In the genomic region with DNA sequence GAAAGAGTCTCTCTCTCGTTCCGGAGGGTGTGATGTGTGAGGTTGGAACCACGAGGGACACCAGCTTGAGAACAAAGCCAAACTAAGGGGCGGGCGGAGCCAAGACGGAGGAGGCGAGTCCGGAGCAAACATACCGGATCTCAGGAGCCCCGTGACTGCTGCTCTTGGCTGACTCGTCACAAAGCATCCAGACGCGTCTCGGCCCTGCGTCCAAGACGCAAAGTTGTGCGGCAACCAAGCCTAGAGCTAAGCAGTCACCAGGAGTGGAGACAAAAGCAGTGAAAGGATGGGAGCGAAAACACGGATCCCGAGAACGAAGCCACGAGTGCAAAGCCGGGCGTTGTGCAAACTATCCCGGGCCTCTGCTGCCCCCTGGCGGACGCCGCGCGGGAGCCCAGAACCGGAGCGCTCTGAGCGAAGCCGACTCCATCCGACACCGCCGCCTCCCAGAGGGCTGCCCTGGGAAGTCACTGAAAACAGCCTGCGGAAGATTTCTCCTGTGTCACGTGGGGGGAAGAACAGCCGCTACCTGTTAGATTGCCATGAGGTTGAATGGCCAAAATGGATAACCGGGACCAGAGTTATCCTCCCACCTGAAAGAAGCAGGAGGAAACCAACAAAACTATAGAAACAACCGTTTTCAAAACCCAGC, we compare ENCODE assay signal across 1 cellular context.
TF ChIP-seq lines count a peak whose summit lies in the region.

No MANE protein-coding gene starts in this region.

TF ChIP-seq in SK-N-SH, 30 proteins besides CTCF, POLR2A, EP300 and RAD21 (continued from another document):
- TF ChIP-seq, protein P1, sequence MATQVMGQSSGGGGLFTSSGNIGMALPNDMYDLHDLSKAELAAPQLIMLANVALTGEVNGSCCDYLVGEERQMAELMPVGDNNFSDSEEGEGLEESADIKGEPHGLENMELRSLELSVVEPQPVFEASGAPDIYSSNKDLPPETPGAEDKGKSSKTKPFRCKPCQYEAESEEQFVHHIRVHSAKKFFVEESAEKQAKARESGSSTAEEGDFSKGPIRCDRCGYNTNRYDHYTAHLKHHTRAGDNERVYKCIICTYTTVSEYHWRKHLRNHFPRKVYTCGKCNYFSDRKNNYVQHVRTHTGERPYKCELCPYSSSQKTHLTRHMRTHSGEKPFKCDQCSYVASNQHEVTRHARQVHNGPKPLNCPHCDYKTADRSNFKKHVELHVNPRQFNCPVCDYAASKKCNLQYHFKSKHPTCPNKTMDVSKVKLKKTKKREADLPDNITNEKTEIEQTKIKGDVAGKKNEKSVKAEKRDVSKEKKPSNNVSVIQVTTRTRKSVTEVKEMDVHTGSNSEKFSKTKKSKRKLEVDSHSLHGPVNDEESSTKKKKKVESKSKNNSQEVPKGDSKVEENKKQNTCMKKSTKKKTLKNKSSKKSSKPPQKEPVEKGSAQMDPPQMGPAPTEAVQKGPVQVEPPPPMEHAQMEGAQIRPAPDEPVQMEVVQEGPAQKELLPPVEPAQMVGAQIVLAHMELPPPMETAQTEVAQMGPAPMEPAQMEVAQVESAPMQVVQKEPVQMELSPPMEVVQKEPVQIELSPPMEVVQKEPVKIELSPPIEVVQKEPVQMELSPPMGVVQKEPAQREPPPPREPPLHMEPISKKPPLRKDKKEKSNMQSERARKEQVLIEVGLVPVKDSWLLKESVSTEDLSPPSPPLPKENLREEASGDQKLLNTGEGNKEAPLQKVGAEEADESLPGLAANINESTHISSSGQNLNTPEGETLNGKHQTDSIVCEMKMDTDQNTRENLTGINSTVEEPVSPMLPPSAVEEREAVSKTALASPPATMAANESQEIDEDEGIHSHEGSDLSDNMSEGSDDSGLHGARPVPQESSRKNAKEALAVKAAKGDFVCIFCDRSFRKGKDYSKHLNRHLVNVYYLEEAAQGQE (IDR thresholded peaks at IDR 0.05; ENCODE audit: low read depth, low read length): 0 out of 2 replicates have a peak, but pooled peaks have one; percentile 6
- TF ChIP-seq SMC3 (IDR thresholded peaks at IDR 0.05; ENCODE audit: low read depth, low read length) (peak; percentile 73), TAF1 (IDR thresholded peaks at IDR 0.05; ENCODE audit: borderline replicate concordance, low read depth, low read length) (no peak), EZH2phosphoT487 (IDR thresholded peaks at IDR 0.05; ENCODE audit: borderline replicate concordance, low read depth) (no peak), USF1 (IDR thresholded peaks at IDR 0.05; ENCODE audit: borderline replicate concordance, low read depth) (peak; percentile 85), SIN3A (IDR thresholded peaks at IDR 0.05; ENCODE audit: borderline replicate concordance, low read depth, low read length) (peak; percentile 33; the same call in 1 of the 2 replicates), NRF1 (IDR thresholded peaks at IDR 0.05; ENCODE audit: low read depth, low read length) (no peak), ELF1 (IDR thresholded peaks at IDR 0.05) (no peak)
- TF ChIP-seq, protein P2, sequence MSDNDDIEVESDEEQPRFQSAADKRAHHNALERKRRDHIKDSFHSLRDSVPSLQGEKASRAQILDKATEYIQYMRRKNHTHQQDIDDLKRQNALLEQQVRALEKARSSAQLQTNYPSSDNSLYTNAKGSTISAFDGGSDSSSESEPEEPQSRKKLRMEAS (IDR thresholded peaks at IDR 0.05; ENCODE audit: low read depth): peak; percentile 71
